Comparison of ENCODE assay signal across 8 cellular contexts in the genomic region with DNA sequence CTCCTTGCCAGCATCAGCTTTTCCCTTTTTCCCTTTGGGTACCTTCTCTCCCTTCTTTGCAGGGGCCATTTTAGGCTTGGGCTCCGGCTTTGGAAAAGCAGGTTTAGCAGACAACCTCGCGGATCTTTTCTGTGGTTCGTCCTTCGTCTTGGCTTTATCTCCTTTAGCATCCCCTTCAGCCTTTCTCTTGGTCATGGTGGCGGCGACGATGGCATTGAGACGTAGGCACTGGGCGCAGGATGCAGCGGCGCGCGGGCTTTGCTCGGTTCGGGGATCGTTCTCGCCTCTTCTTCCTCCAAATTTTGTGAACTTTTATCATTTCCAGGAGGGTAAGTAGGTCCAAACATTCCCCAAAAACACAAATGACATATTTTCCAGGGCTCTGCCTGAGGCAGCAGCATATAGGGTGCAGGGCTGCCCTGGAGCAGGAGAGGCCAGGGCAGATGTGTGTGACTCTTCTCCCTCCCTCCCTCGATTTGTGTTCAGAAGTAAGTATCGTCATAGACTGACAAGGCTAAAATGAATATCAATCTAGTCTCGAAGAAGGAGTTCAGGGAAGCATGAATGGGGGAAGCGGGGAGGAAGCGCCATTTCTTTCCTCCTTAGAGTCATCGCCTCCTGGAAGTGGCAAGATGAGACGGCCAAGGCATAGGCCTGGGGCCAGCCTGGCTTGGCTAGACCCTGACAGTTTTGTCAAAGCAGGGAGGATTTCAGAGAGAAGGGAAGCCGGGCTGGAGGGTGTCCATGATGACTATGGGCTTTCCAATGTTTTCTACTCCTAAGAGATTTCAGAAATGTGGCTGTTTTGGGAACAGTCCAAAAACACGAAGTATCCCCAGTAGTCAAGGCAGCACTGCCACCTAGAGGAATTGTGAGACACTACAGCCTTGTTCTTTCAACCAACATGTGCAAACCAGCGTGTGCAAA.
DNase-seq lines count a peak whose midpoint lies in the region; ATAC-seq and TF ChIP-seq lines count a peak whose summit lies in the region.

No MANE protein-coding gene starts in this region.

- DNase-seq in GM10248 (ENCODE audit: extremely low spot score) (peak; percentile 79), NCI-H1105 treated with DMSO at 0.1 percent for 48 hours (lab: John Stamatoyannopoulos, UW) (peak; percentile 66), head of caudate nucleus (peak in 40 of 42 donors; percentile 22 to 93 (median 79)), posterior cingulate gyrus (peak in 8 of 10 donors; percentile 34 to 86 (median 70))
- DNase-seq in activated naive CD8-positive, alpha-beta T cell treated with anti-CD3 and anti-CD28 coated beads, Interleukin-2, amount 50 U/mL, for 24 hours = peak; percentile 50

- H3K9me3 Mint-ChIP-seq in activated naive CD8-positive, alpha-beta T cell treated with anti-CD3 and anti-CD28 coated beads, Interleukin-2, amount 50 U/mL, for 24 hours = no peaks in the 10 kb centered on the region

- peak; percentile 84 for TF ChIP-seq CTCF in GM10248 (IDR thresholded peaks at IDR 0.05; ENCODE audit: control extremely low read depth, extremely low read depth, low read depth, missing control alignments)

- ATAC-seq in SK-N-SH treated with all-trans-retinoic acid at 6 μM for 48 hours = peak; percentile 81
- ATAC-seq in activated naive CD8-positive, alpha-beta T cell treated with anti-CD3 and anti-CD28 coated beads, Interleukin-2, amount 50 U/mL, for 24 hours = peak; percentile 57
- no peak for ATAC-seq in GM21515 (IDR thresholded peaks at IDR 0.05; ENCODE audit: unreplicated experiment)
- ATAC-seq in GM21529 (IDR thresholded peaks at IDR 0.05; ENCODE audit: unreplicated experiment) = no peak

- H3K4me3 Mint-ChIP-seq in activated naive CD8-positive, alpha-beta T cell treated with anti-CD3 and anti-CD28 coated beads, Interleukin-2, amount 50 U/mL, for 24 hours = no peak overlapping the region

- H3K4me1 Mint-ChIP-seq in activated naive CD8-positive, alpha-beta T cell treated with anti-CD3 and anti-CD28 coated beads, Interleukin-2, amount 50 U/mL, for 24 hours = peaks cover 3% of the 10 kb centered on the region

- POLR2A ChIA-PET in GM10248 (lab: Yijun Ruan, JAX) = no interaction called here

- no peak overlapping the region for H3K27ac Mint-ChIP-seq in activated naive CD8-positive, alpha-beta T cell treated with anti-CD3 and anti-CD28 coated beads, Interleukin-2, amount 50 U/mL, for 24 hours

- H3K27me3 Mint-ChIP-seq in activated naive CD8-positive, alpha-beta T cell treated with anti-CD3 and anti-CD28 coated beads, Interleukin-2, amount 50 U/mL, for 24 hours = peaks cover 3% of the 10 kb centered on the region

- CTCF ChIA-PET in GM10248 (lab: Yijun Ruan, JAX) = no interaction called here

- intact Hi-C loops in head of caudate nucleus (cut with DNase I) = loop anchor here (10.0 kb wide), 1 partner anchor 291 kb away; the partner anchor contains the start of gene CA4
- intact Hi-C loops in posterior cingulate gyrus (cut with DNase I) = loop anchor here (10.0 kb wide), 2 partner anchors 291 to 331 kb away; partner anchors contain the start of gene CA4

- H3K36me3 Mint-ChIP-seq in activated naive CD8-positive, alpha-beta T cell treated with anti-CD3 and anti-CD28 coated beads, Interleukin-2, amount 50 U/mL, for 24 hours (ENCODE audit: low read depth) = no peaks in the 10 kb centered on the region

TF ChIP-seq in SK-N-SH treated with all-trans-retinoic acid at 6 μM for 48 hours, 23 proteins besides CTCF, POLR2A, EP300 and RAD21 (continues in another document):
- TF ChIP-seq TOX (CRISPR knock-in tag; IDR thresholded peaks at IDR 0.05; ENCODE audit: borderline replicate concordance) = no peak
- no peak; the same call in 1 of the 2 replicates for TF ChIP-seq ZFP3 (CRISPR knock-in tag; IDR thresholded peaks at IDR 0.05)
- no peak for TF ChIP-seq ZNF565 (CRISPR knock-in tag; conservative IDR thresholded peaks at IDR 0.05; ENCODE audit: low read depth)
- no peak for TF ChIP-seq ISL1 (CRISPR knock-in tag; IDR thresholded peaks at IDR 0.05)
- no peak for TF ChIP-seq RARB (CRISPR knock-in tag; IDR thresholded peaks at IDR 0.05)
- no peak for TF ChIP-seq ZNF8 (CRISPR knock-in tag; IDR thresholded peaks at IDR 0.05)
- TF ChIP-seq CSRNP3 (CRISPR knock-in tag; IDR thresholded peaks at IDR 0.05) = no peak
- TF ChIP-seq, protein P1, sequence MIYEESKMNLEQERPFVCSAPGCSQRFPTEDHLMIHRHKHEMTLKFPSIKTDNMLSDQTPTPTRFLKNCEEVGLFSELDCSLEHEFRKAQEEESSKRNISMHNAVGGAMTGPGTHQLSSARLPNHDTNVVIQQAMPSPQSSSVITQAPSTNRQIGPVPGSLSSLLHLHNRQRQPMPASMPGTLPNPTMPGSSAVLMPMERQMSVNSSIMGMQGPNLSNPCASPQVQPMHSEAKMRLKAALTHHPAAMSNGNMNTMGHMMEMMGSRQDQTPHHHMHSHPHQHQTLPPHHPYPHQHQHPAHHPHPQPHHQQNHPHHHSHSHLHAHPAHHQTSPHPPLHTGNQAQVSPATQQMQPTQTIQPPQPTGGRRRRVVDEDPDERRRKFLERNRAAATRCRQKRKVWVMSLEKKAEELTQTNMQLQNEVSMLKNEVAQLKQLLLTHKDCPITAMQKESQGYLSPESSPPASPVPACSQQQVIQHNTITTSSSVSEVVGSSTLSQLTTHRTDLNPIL (CRISPR knock-in tag; IDR thresholded peaks at IDR 0.05; ENCODE audit: low read depth) = no peak
- no peak for TF ChIP-seq SNAI2 (CRISPR knock-in tag; IDR thresholded peaks at IDR 0.05)
- TF ChIP-seq OSR1 (CRISPR knock-in tag; IDR thresholded peaks at IDR 0.05) = no peak
- TF ChIP-seq TCF4 (CRISPR knock-in tag; IDR thresholded peaks at IDR 0.05; ENCODE audit: borderline replicate concordance) = no peak
- TF ChIP-seq ARNTL (CRISPR knock-in tag; IDR thresholded peaks at IDR 0.05; ENCODE audit: borderline replicate concordance, low read depth) = no peak
- TF ChIP-seq, protein P2, sequence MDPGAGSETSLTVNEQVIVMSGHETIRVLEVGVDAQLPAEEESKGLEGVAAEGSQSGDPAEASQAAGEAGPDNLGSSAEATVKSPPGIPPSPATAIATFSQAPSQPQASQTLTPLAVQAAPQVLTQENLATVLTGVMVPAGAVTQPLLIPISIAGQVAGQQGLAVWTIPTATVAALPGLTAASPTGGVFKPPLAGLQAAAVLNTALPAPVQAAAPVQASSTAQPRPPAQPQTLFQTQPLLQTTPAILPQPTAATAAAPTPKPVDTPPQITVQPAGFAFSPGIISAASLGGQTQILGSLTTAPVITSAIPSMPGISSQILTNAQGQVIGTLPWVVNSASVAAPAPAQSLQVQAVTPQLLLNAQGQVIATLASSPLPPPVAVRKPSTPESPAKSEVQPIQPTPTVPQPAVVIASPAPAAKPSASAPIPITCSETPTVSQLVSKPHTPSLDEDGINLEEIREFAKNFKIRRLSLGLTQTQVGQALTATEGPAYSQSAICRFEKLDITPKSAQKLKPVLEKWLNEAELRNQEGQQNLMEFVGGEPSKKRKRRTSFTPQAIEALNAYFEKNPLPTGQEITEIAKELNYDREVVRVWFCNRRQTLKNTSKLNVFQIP (CRISPR knock-in tag; IDR thresholded peaks at IDR 0.05; ENCODE audit: borderline replicate concordance, low read depth) = no peak
- TF ChIP-seq ZC3H10 (CRISPR knock-in tag; IDR thresholded peaks at IDR 0.05) = no peak
- TF ChIP-seq TSHZ2 (CRISPR knock-in tag; IDR thresholded peaks at IDR 0.05) = no peak
- no peak for TF ChIP-seq GLIS3 (CRISPR knock-in tag; IDR thresholded peaks at IDR 0.05)
- TF ChIP-seq ZFP30 (CRISPR knock-in tag; IDR thresholded peaks at IDR 0.05) = no peak

Comparison
In these comparisons a context has a peak if more than half of its experiments do, and no peak if none do; other contexts are left out.
1. ATAC-seq: peak in SK-N-SH treated with all-trans-retinoic acid at 6 μM for 48 hours (single experiment) and activated naive CD8-positive, alpha-beta T cell treated with anti-CD3 and anti-CD28 coated beads, Interleukin-2, amount 50 U/mL, for 24 hours (single experiment); none in GM21515 (single experiment) and GM21529 (single experiment).
2. Peak in every context shown above with its lines, with median percentiles within 50 percentile points of each other: DNase-seq.